15 cellular contexts compared by ENCODE assay signal in genomic region chr3:76138921-76139320, GRCh38.
"Had no signal": no experiment of that assay in that cellular context is flagged by ENCODE, and none has a peak within 500 bp of the region (broad histone marks: within the 10 kb centered on the region; RNA-seq: fewer than 3 reads in every experiment).

No MANE protein-coding gene starts in this region.

- ATAC-seq: activated CD8-positive, alpha-beta T cell treated with anti-CD3 and anti-CD28 coated beads for 36 hours; activated T-cell treated with anti-CD3 and anti-CD28 coated beads, Interleukin-2, amount 50 U/mL, for 4 hours; left lung; WTC11 had no signal

- H3K4me3 ChIP-seq: left lung, stomach, testis, upper lobe of left lung had no signal

- H3K4me1 ChIP-seq: left lung, stomach, testis, upper lobe of left lung had no signal

- DNase-seq: activated CD4-positive, alpha-beta T cell treated with anti-CD3 and anti-CD28 coated beads for 48 hours; activated CD8-positive, alpha-beta T cell treated with anti-CD3 and anti-CD28 coated beads for 36 hours; activated effector memory CD4-positive, alpha-beta T cell treated with Interleukin-2 at 50 U/mL for 16 hours; activated naive CD4-positive, alpha-beta T cell treated with anti-CD3 and anti-CD28 coated beads, Interleukin-2, amount 50 U/mL, for 16 hours; activated T-cell treated with anti-CD3 and anti-CD28 coated beads, Interleukin-2, amount 50 U/mL, for 4 hours; amniotic stem cell; islet precursor cell; left lung; stimulated activated CD4-positive, alpha-beta T cell treated with anti-CD3 and anti-CD28 coated beads, Interleukin-1b, Interleukin-23, amount 100 ng/mL, for 48 hours; stomach; SW 1271; testis; upper lobe of left lung had no signal

- H3K9me3 ChIP-seq: left lung, stomach, testis, upper lobe of left lung had no signal

- H3K36me3 ChIP-seq: left lung, stomach, upper lobe of left lung had no signal

- H3K27ac ChIP-seq: epithelial cell of prostate, left lung, stomach, testis, upper lobe of left lung had no signal

- H3K27me3 ChIP-seq: left lung, stomach, testis, upper lobe of left lung had no signal
